Comparison of ENCODE assay signal across 17 cellular contexts in the genomic region with DNA sequence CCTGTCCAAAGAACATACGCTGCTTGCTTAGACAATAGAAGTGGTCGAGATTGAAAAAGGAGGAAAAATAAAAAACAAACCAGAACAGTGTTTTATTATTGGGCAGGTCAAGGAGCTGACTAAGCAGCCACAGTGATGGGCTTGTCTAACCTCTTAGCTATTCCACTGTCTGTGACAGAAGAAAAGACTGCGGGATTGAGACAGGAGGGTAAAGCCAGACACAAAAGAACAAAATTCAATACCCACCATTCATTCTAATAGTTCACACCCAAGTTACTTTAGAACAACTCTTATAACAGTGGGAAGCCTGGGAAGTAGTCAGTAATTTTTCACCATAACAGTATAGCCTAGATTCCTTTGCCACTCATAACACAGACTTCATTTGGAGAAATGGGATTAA.
"Had no signal": no experiment of that assay in that cellular context is flagged by ENCODE, and none has a peak within 500 bp of the region (broad histone marks: within the 10 kb centered on the region; RNA-seq: fewer than 3 reads in every experiment).

No MANE protein-coding gene starts in this region.

- H3K9me3 Mint-ChIP-seq: activated naive CD4-positive, alpha-beta T cell treated with anti-CD3 and anti-CD28 coated beads for 36 hours; activated naive CD8-positive, alpha-beta T cell treated with anti-CD3 and anti-CD28 coated beads, Interleukin-2, amount 50 U/mL, for 24 hours; activated T-helper 17 cell treated with anti-CD3 and anti-CD28 coated beads, Interleukin-2, amount 50 U/mL, for 72 hours; memory B cell; type B pancreatic cell had no signal

- H3K4me1 Mint-ChIP-seq: activated naive CD8-positive, alpha-beta T cell treated with anti-CD3 and anti-CD28 coated beads, Interleukin-2, amount 50 U/mL, for 24 hours; activated T-helper 17 cell treated with anti-CD3 and anti-CD28 coated beads, Interleukin-2, amount 50 U/mL, for 72 hours; memory B cell; stimulated activated naive CD8-positive, alpha-beta T cell treated with anti-CD3 and anti-CD28 coated beads, Interleukin-15, amount 100 ng/mL, for 72 hours had no signal

- H3K4me3 Mint-ChIP-seq: activated naive CD4-positive, alpha-beta T cell treated with anti-CD3 and anti-CD28 coated beads for 36 hours; activated naive CD8-positive, alpha-beta T cell treated with anti-CD3 and anti-CD28 coated beads, Interleukin-2, amount 50 U/mL, for 24 hours; activated T-helper 17 cell treated with anti-CD3 and anti-CD28 coated beads, Interleukin-2, amount 50 U/mL, for 72 hours; memory B cell; natural killer cell treated with Interleukin-12 subunit alpha and Interleukin-12 subunit beta and Interleukin-15 and Interleukin-18, amount 100 ng/mL, for 72 hours; stimulated activated naive CD8-positive, alpha-beta T cell treated with anti-CD3 and anti-CD28 coated beads, Interleukin-15, amount 100 ng/mL, for 72 hours; type B pancreatic cell had no signal

- H3K36me3 ChIP-seq: cardiac muscle cell, esophagus muscularis mucosa, left lung, prostate gland had no signal

- ATAC-seq: activated CD4-positive, CD25-positive, alpha-beta regulatory T cell treated with anti-CD3 and anti-CD28 coated beads, Interleukin-2, amount 50 U/mL, for 24 hours; activated naive CD8-positive, alpha-beta T cell treated with anti-CD3 and anti-CD28 coated beads, Interleukin-2, amount 50 U/mL, for 24 hours; activated T-helper 17 cell treated with anti-CD3 and anti-CD28 coated beads, Interleukin-2, amount 50 U/mL, for 72 hours; left lung; natural killer cell treated with Interleukin-12 subunit alpha and Interleukin-12 subunit beta and Interleukin-15 and Interleukin-18, amount 100 ng/mL, for 72 hours; right cardiac atrium; stimulated activated naive CD8-positive, alpha-beta T cell treated with anti-CD3 and anti-CD28 coated beads, Interleukin-15, amount 100 ng/mL, for 72 hours had no signal

- DNase-seq: activated naive CD4-positive, alpha-beta T cell treated with anti-CD3 and anti-CD28 coated beads for 36 hours; activated naive CD8-positive, alpha-beta T cell treated with anti-CD3 and anti-CD28 coated beads, Interleukin-2, amount 50 U/mL, for 24 hours; aorta; hippocampal formation; kidney; left lung; occipital lobe; right cardiac atrium; stimulated activated naive CD8-positive, alpha-beta T cell treated with anti-CD3 and anti-CD28 coated beads, Interleukin-15, amount 100 ng/mL, for 72 hours had no signal

- H3K27me3 Mint-ChIP-seq: natural killer cell treated with Interleukin-12 subunit alpha and Interleukin-12 subunit beta and Interleukin-15 and Interleukin-18, amount 100 ng/mL, for 72 hours had no signal

- H3K4me1 ChIP-seq: esophagus muscularis mucosa, left lung, prostate gland had no signal

- H3K9me3 ChIP-seq: esophagus muscularis mucosa, left lung, prostate gland had no signal

- H3K27ac Mint-ChIP-seq: activated naive CD4-positive, alpha-beta T cell treated with anti-CD3 and anti-CD28 coated beads for 36 hours; activated naive CD8-positive, alpha-beta T cell treated with anti-CD3 and anti-CD28 coated beads, Interleukin-2, amount 50 U/mL, for 24 hours; activated T-helper 17 cell treated with anti-CD3 and anti-CD28 coated beads, Interleukin-2, amount 50 U/mL, for 72 hours; memory B cell; natural killer cell treated with Interleukin-12 subunit alpha and Interleukin-12 subunit beta and Interleukin-15 and Interleukin-18, amount 100 ng/mL, for 72 hours; stimulated activated naive CD8-positive, alpha-beta T cell treated with anti-CD3 and anti-CD28 coated beads, Interleukin-15, amount 100 ng/mL, for 72 hours; type B pancreatic cell had no signal

- H3K27ac ChIP-seq: cardiac muscle cell, esophagus muscularis mucosa, left lung, prostate gland had no signal

- H3K4me3 ChIP-seq: cardiac muscle cell, esophagus muscularis mucosa, left lung, prostate gland had no signal

- H3K27me3 ChIP-seq: cardiac muscle cell, esophagus muscularis mucosa, left lung had no signal

- H3K36me3 Mint-ChIP-seq: memory B cell; natural killer cell treated with Interleukin-12 subunit alpha and Interleukin-12 subunit beta and Interleukin-15 and Interleukin-18, amount 100 ng/mL, for 72 hours; type B pancreatic cell had no signal
